29 cellular contexts compared by ENCODE assay signal in genomic region chr18:78627546-78628315, GRCh38.
"Had no signal": no experiment of that assay in that cellular context is flagged by ENCODE, and none has a peak within 500 bp of the region (broad histone marks: within the 10 kb centered on the region; RNA-seq: fewer than 3 reads in every experiment).

No MANE protein-coding gene starts in this region.

- H3K4me1 ChIP-seq: Peyer's patch, SJCRH30 had no signal

- DNase-seq: activated CD4-positive, alpha-beta T cell treated with anti-CD3 and anti-CD28 coated beads, Interleukin-2, amount 10 ng/mL, durations not matched to agents 24 days and 14 days; activated CD4-positive, alpha-beta T cell treated with anti-CD3 and anti-CD28 coated beads, Interleukin-2, amount 50 U/mL, for 4 hours; activated CD8-positive, alpha-beta T cell treated with anti-CD3 and anti-CD28 coated beads for 36 hours; activated effector memory CD4-positive, alpha-beta T cell treated with Interleukin-2 at 50 U/mL for 16 hours; activated naive CD4-positive, alpha-beta T cell treated with anti-CD3 and anti-CD28 coated beads, Interleukin-2, amount 10 ng/mL, durations not matched to agents 7 days and 5 days; activated naive CD8-positive, alpha-beta T cell treated with anti-CD3 and anti-CD28 coated beads, Interleukin-2, amount 50 U/mL, for 24 hours; activated T-cell treated with anti-CD3 and anti-CD28 coated beads, Interleukin-2, amount 50 U/mL, for 4 hours; anterior cingulate cortex; brain microvascular endothelial cell; Kasumi-1; KG1; MG63; NCI-H1048; NCI-H1105 treated with DMSO at 0.1 percent for 48 hours; NCI-H1436; NCI-H1694; NCI-H1930; NCI-H2081 treated with DMSO at 0.1 percent for 48 hours; NCI-H226; NCI-H446 treated with DMSO at 0.1 percent for 48 hours; NCI-H524; NK-92 treated with Interleukin-12 subunit alpha and Interleukin-12 subunit beta, amount 100 ng/mL, for 24 hours; PC-3; SHP77; T1000 had no signal

- H3K27ac ChIP-seq: brain microvascular endothelial cell, Peyer's patch, RWPE1, SJCRH30, SK-N-MC had no signal

- H3K4me3 ChIP-seq: MG63, Peyer's patch, SJCRH30, SK-N-MC had no signal

- H3K36me3 ChIP-seq: brain microvascular endothelial cell, MG63, Peyer's patch, SJCRH30 had no signal

- H3K9me3 ChIP-seq: MG63, Peyer's patch, SJCRH30 had no signal

- H3K27me3 ChIP-seq: brain microvascular endothelial cell, MG63, Peyer's patch, SJCRH30 had no signal
